ENCODE assay signal across 16 cellular contexts in genomic region chrX:19748898-19749680, GRCh38.
A peak's percentile ranks its signal among the peaks of the same experiment; 100 is the strongest.
DNase-seq lines count a peak whose midpoint lies in the region; ATAC-seq, FAIRE-seq and TF ChIP-seq lines count a peak whose summit lies in the region.
"Had no signal": no experiment of that assay in that cellular context is flagged by ENCODE, and none has a peak within 500 bp of the region (broad histone marks: within the 10 kb centered on the region; RNA-seq: fewer than 3 reads in every experiment).

No MANE protein-coding gene starts in this region.

- H2AFZ ChIP-seq in OCI-LY1 (ENCODE audit: low read length) (no peak overlapping the region), GM12878 (ENCODE audit: control insufficient read depth, low read depth, low read length) (no peak overlapping the region)

- H3K9me2 ChIP-seq in OCI-LY1 (ENCODE audit: low read depth, low read length): no peaks in the 10 kb centered on the region

- H3K79me2 ChIP-seq in OCI-LY1 (ENCODE audit: insufficient read depth, low read length): peaks cover 15% of the 10 kb centered on the region
- H3K79me2 ChIP-seq in GM12878 (ENCODE audit: control insufficient read depth, insufficient read depth, low read length): peaks cover 74% of the 10 kb centered on the region

- no peaks in the 10 kb centered on the region for H3K27me3 Mint-ChIP-seq in activated naive CD4-positive, alpha-beta T cell treated with anti-CD3 and anti-CD28 coated beads, Interleukin-2, amount 10 ng/mL, durations not matched to agents 7 days and 5 days
- no peaks in the 10 kb centered on the region for H3K27me3 Mint-ChIP-seq in stimulated activated naive B cell treated with anti-CD40 and anti-IgM and Interleukin-4, amounts not matched to agents 10 μg/mL and 1 μg/mL and 100 μg/mL, for 72 hours

- FAIRE-seq in GM12878 (lab: Jason Lieb, UNC): no peak
- no peak for FAIRE-seq in pancreas (lab: Jason Lieb, UNC)
- FAIRE-seq: endothelial cell of umbilical vein had no signal

- peaks cover 6% of the 10 kb centered on the region for H3F3A ChIP-seq in OCI-LY1 (ENCODE audit: insufficient read depth, low read length)

- peaks cover 95% of the 10 kb centered on the region for H3K4me1 Mint-ChIP-seq in activated naive CD4-positive, alpha-beta T cell treated with anti-CD3 and anti-CD28 coated beads, Interleukin-2, amount 10 ng/mL, durations not matched to agents 7 days and 5 days
- H3K4me1 Mint-ChIP-seq in stimulated activated naive B cell treated with anti-CD40 and anti-IgM and Interleukin-4, amounts not matched to agents 10 μg/mL and 1 μg/mL and 100 μg/mL, for 72 hours: peaks cover 43 to 74% of the 10 kb centered on the region in 2 donors

- intact Hi-C loops in GM12878 (cut with micrococcal nuclease; ENCODE audit: unreplicated experiment) (loop anchor here (2.0 to 5.0 kb wide), 4 partner anchors 24 to 113 kb away; no protein-coding TSS in a partner anchor), sciatic nerve (cut with DNase I) (loop anchor here (10.0 kb wide), 1 partner anchor 116 kb away; no protein-coding TSS in a partner anchor), pancreas (cut with DNase I) (no loop called here)

- peak overlapping the region; percentile 99 for H3K27ac Mint-ChIP-seq in activated naive CD4-positive, alpha-beta T cell treated with anti-CD3 and anti-CD28 coated beads, Interleukin-2, amount 10 ng/mL, durations not matched to agents 7 days and 5 days
- H3K27ac Mint-ChIP-seq in stimulated activated naive B cell treated with anti-CD40 and anti-IgM and Interleukin-4, amounts not matched to agents 10 μg/mL and 1 μg/mL and 100 μg/mL, for 72 hours: peak overlapping the region; percentile 96

- no peak for TF ChIP-seq RAD21 in GM12878 (IDR thresholded peaks at IDR 0.05; ENCODE audit: insufficient read depth, low read depth, low read length)

- ATAC-seq in GM12878 (no peak), HG03108 (IDR thresholded peaks at IDR 0.05; ENCODE audit: unreplicated experiment) (no peak), sciatic nerve (no peak), pancreas (no peak)
- no peak for ATAC-seq in stimulated activated naive B cell treated with anti-CD40 and anti-IgM and Interleukin-4, amounts not matched to agents 10 μg/mL and 1 μg/mL and 100 μg/mL, for 72 hours (replicated peaks)

- POLR2A ChIA-PET in GM12878 (lab: Charles Lee): interaction anchor here (0.9 to 5.1 kb wide), 6 partner anchors 9 to 135 kb away, joined by 3 to 42 read pairs (median 4); no protein-coding TSS in a partner anchor

- peak overlapping the region; percentile 83 for H3K9ac ChIP-seq in OCI-LY1 (ENCODE audit: low read length)
- no peak overlapping the region; the same call in 1 of the 2 replicates for H3K9ac ChIP-seq in GM12878 (ENCODE audit: control insufficient read depth, insufficient read depth, low read length)
- H3K9ac ChIP-seq: KMS-11 had no signal

- H3K27ac ChIP-seq in OCI-LY1 (ENCODE audit: low read depth, low read length, poor library complexity, severe bottlenecking) (peak overlapping the region; percentile 100), GM12878 (ENCODE audit: control insufficient read depth, insufficient read depth) (peak overlapping the region; percentile 91), pancreas (no peak overlapping the region)
- H3K27ac ChIP-seq: sigmoid colon had no signal

- H3K9me3 Mint-ChIP-seq in activated naive CD4-positive, alpha-beta T cell treated with anti-CD3 and anti-CD28 coated beads, Interleukin-2, amount 10 ng/mL, durations not matched to agents 7 days and 5 days: peaks cover 2% of the 10 kb centered on the region
- H3K9me3 Mint-ChIP-seq in stimulated activated naive B cell treated with anti-CD40 and anti-IgM and Interleukin-4, amounts not matched to agents 10 μg/mL and 1 μg/mL and 100 μg/mL, for 72 hours: peaks cover 0 to 3% of the 10 kb centered on the region in 2 donors

- WGBS in GM12878 (ENCODE audit: insufficient coverage, insufficient replicate concordance, low lambda C conversion rate, missing lambda C conversion rate): 12% methylated on average over 4 of the region's 4 CpGs
- WGBS in pancreas, 2 donors: 76 to 78% methylated on average over 4 of the region's 4 CpGs

- no peaks in the 10 kb centered on the region for H3K9me3 ChIP-seq in OCI-LY1 (ENCODE audit: low read length)
- no peaks in the 10 kb centered on the region for H3K9me3 ChIP-seq in GM12878 (replicated peaks; ENCODE audit: control insufficient read depth, insufficient read depth, low read length)
- H3K9me3 ChIP-seq in pancreas: no peaks in the 10 kb centered on the region

- RAD21 ChIA-PET in GM12878 (lab: Charles Lee; ENCODE audit: unreplicated experiment): interaction anchor here (0.7 to 7.5 kb wide), 16 partner anchors 9 to 136 kb away, joined by 3 to 80 read pairs (median 6); no protein-coding TSS in a partner anchor

- H3K4me3 ChIP-seq in OCI-LY1 (ENCODE audit: low read depth, low read length, poor library complexity, severe bottlenecking) (no peak overlapping the region), GM12878 (no peak overlapping the region), pancreas (no peak overlapping the region)
- H3K4me3 ChIP-seq: sigmoid colon had no signal

- H3K4me2 ChIP-seq in OCI-LY1 (ENCODE audit: low read length): peak overlapping the region; percentile 85
- H3K4me2 ChIP-seq in GM12878 (ENCODE audit: control insufficient read depth, insufficient read depth): no peak overlapping the region

- no peak overlapping the region for H3K4me3 Mint-ChIP-seq in activated naive CD4-positive, alpha-beta T cell treated with anti-CD3 and anti-CD28 coated beads, Interleukin-2, amount 10 ng/mL, durations not matched to agents 7 days and 5 days
- H3K4me3 Mint-ChIP-seq in stimulated activated naive B cell treated with anti-CD40 and anti-IgM and Interleukin-4, amounts not matched to agents 10 μg/mL and 1 μg/mL and 100 μg/mL, for 72 hours: peak overlapping the region in 1 of 2 donors; percentile 26
- H3K4me3 Mint-ChIP-seq: H9 had no signal

- no TSS peak for BruUV-seq in GM12878 (replicated peaks; lab: Mats Ljungman, UMichigan)

- SMC1A ChIA-PET in GM12878 (lab: Charles Lee; ENCODE audit: uncharacterized antibody, unreplicated experiment): interaction anchor here (0.6 to 24.5 kb wide), 18 partner anchors 9 to 386 kb away, joined by 3 to 624 read pairs (median 5); no protein-coding TSS in a partner anchor

- TF ChIP-seq CTCF in OCI-LY1 (IDR thresholded peaks at IDR 0.05; ENCODE audit: low read length) (no peak), GM12878 (IDR thresholded peaks at IDR 0.05 in 2 of 3, conservative IDR thresholded peaks at IDR 0.05 in 1 of 3; ENCODE audit: control insufficient read depth in 2 of 3, extremely low read depth in 1 of 3, insufficient read depth in 1 of 3, low read depth in 3 of 3, low read length in 3 of 3) (no peak), pancreas (IDR thresholded peaks at IDR 0.05) (no peak)

- peaks cover 46% of the 10 kb centered on the region for H3K36me3 Mint-ChIP-seq in activated naive CD4-positive, alpha-beta T cell treated with anti-CD3 and anti-CD28 coated beads, Interleukin-2, amount 10 ng/mL, durations not matched to agents 7 days and 5 days
- peaks cover 11 to 25% of the 10 kb centered on the region in 2 donors for H3K36me3 Mint-ChIP-seq in stimulated activated naive B cell treated with anti-CD40 and anti-IgM and Interleukin-4, amounts not matched to agents 10 μg/mL and 1 μg/mL and 100 μg/mL, for 72 hours

- DNase-seq in activated naive CD4-positive, alpha-beta T cell treated with anti-CD3 and anti-CD28 coated beads, Interleukin-2, amount 10 ng/mL, durations not matched to agents 7 days and 5 days: no peak
- DNase-seq in activated naive CD4-positive, alpha-beta T cell treated with anti-CD3 and anti-CD28 coated beads, Interleukin-2, amount 50 U/mL, for 16 hours: no peak
- DNase-seq in GM12878 (ENCODE audit: low read depth, low spot score) (no peak), sciatic nerve (ENCODE audit: low spot score) (no peak), pancreas (no peak)
- DNase-seq in stimulated activated naive B cell treated with anti-CD40 and anti-IgM and Interleukin-4, amounts not matched to agents 10 μg/mL and 1 μg/mL and 100 μg/mL, for 72 hours: no peak
- DNase-seq: amniotic stem cell; DMS53; H9; NCI-H1417; sigmoid colon; stimulated activated CD4-positive, alpha-beta T cell treated with anti-CD3 and anti-CD28 coated beads, Interleukin-4, amount 100 ng/mL, for 24 hours had no signal

- H3K36me3 ChIP-seq in OCI-LY1 (ENCODE audit: insufficient read depth, low read length): peaks cover 26% of the 10 kb centered on the region; the same call in 1 of the 2 replicates
- peaks cover 4 to 5% of the 10 kb centered on the region in 2 experiments; a peak in 3 of 4 replicates for H3K36me3 ChIP-seq in GM12878 (ENCODE audit: control insufficient read depth in 2 of 2, insufficient read depth in 2 of 2, low read length in 1 of 2)
- no peaks in the 10 kb centered on the region for H3K36me3 ChIP-seq in pancreas
- H3K36me3 ChIP-seq: sigmoid colon had no signal

- no peak for TF ChIP-seq POLR2A in GM12878 (IDR thresholded peaks at IDR 0.05; ENCODE audit: low read depth, low read length)

- H3K4me1 ChIP-seq in OCI-LY1 (ENCODE audit: insufficient read depth, low read length, severe bottlenecking) (peaks cover 99% of the 10 kb centered on the region), GM12878 (ENCODE audit: control insufficient read depth, insufficient read depth, low read length) (peaks cover 57% of the 10 kb centered on the region), pancreas (no peaks in the 10 kb centered on the region)
- H3K4me1 ChIP-seq: sigmoid colon had no signal

- in situ Hi-C loops in GM12878 (cut with MboI): no loop called here

- TF ChIP-seq EP300 in GM12878 (IDR thresholded peaks at IDR 0.05; ENCODE audit: borderline replicate concordance in 1 of 2, control insufficient read depth in 1 of 2, low read depth in 2 of 2, low read length in 2 of 2): no peak

- no peaks in the 10 kb centered on the region for H3K27me3 ChIP-seq in OCI-LY1 (ENCODE audit: insufficient read depth, low read length)
- no peaks in the 10 kb centered on the region for H3K27me3 ChIP-seq in GM12878 (replicated peaks in 1 of 2; ENCODE audit: control insufficient read depth in 2 of 2, insufficient read depth in 2 of 2, low read length in 1 of 2)
- H3K27me3 ChIP-seq in pancreas: no peaks in the 10 kb centered on the region
- H3K27me3 ChIP-seq: sigmoid colon had no signal

- H4K20me1 ChIP-seq in OCI-LY1 (ENCODE audit: insufficient read depth, low read length) (no peaks in the 10 kb centered on the region), GM12878 (ENCODE audit: control insufficient read depth, insufficient read depth) (no peaks in the 10 kb centered on the region)

- CTCF ChIA-PET in activated naive CD4-positive, alpha-beta T cell treated with anti-CD3 and anti-CD28 coated beads, Interleukin-2, amount 10 ng/mL, durations not matched to agents 7 days and 5 days (lab: Charles Lee): interaction anchor here (1.9 kb wide), 1 partner anchor 38 kb away, joined by 4 read pairs; no protein-coding TSS in a partner anchor
- CTCF ChIA-PET in GM12878 (lab: Yijun Ruan, JAX): interaction anchor here (1.0 to 2.0 kb wide), 5 partner anchors 9 to 118 kb away, joined by 3 to 7 read pairs (median 4); no protein-coding TSS in a partner anchor

TF ChIP-seq in GM12878, 131 proteins besides CTCF, POLR2A, EP300 and RAD21 (continues in another document):
- TF ChIP-seq EGR1 (IDR thresholded peaks at IDR 0.05; ENCODE audit: borderline replicate concordance in 1 of 2, low read depth in 2 of 2, low read length in 2 of 2) (no peak), BHLHE40 (IDR thresholded peaks at IDR 0.05; ENCODE audit: borderline replicate concordance in 1 of 2, low read depth in 2 of 2, low read length in 1 of 2) (peak in 1 of 2 experiments; percentile 30; a peak in 1 of 4 replicates), IKZF2 (IDR thresholded peaks at IDR 0.05) (peak; percentile 51 to 55; a peak in 2 of 4 replicates)

Comparison
In these comparisons a context has a peak if more than half of its experiments do, and no peak if none do; other contexts are left out.
1. H3K27ac ChIP-seq: peak in OCI-LY1 (single experiment) and GM12878 (single experiment); none in pancreas (0 of 4).
2. intact Hi-C loops: an anchor here in GM12878 (2.0 to 5.0 kb wide) and sciatic nerve (10.0 kb wide); none called in pancreas.